ENCODE assay signal across 1 cellular context in the genomic region with DNA sequence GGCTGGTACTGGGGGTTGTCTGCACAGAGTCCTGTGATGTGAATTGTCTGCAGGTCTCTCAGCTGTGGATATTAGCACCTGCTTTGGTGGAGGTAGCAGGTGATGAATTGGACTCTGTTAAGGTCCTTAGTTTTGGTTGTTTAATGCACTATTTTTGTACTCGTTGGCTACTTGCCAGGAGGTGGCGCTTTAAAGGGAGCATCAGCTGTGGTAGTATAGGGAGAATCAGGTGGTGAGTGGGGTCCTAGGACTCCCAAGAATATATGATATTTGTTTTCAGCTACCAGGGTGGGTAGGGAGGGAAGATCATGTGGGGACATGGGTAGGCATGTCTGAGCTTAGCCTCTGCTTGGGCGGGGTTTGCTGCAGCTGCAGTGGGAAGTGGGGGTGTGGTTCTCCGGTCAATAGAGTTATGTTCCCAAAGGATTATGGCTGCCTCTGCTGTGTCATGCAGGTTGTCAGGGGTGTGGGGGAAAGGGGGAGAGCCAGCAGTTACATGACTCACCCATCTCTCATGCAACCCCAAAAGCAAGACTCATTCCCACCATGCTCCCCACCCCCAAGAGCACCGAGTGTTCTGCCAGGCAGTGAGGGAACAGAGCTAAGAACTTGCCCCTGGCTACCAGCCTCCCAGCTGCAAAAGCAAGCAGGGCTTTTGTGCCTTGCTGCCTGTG.
A peak's percentile ranks its signal among the peaks of the same experiment; 100 is the strongest.
TF ChIP-seq lines count a peak whose summit lies in the region.

No MANE protein-coding gene starts in this region.

TF ChIP-seq in K562, 482 proteins besides CTCF, POLR2A, EP300 and RAD21 (continued from another document and continues in another):
- TF ChIP-seq ZBTB9 (CRISPR knock-in tag; IDR thresholded peaks at IDR 0.05): no peak
- TF ChIP-seq, protein P1, sequence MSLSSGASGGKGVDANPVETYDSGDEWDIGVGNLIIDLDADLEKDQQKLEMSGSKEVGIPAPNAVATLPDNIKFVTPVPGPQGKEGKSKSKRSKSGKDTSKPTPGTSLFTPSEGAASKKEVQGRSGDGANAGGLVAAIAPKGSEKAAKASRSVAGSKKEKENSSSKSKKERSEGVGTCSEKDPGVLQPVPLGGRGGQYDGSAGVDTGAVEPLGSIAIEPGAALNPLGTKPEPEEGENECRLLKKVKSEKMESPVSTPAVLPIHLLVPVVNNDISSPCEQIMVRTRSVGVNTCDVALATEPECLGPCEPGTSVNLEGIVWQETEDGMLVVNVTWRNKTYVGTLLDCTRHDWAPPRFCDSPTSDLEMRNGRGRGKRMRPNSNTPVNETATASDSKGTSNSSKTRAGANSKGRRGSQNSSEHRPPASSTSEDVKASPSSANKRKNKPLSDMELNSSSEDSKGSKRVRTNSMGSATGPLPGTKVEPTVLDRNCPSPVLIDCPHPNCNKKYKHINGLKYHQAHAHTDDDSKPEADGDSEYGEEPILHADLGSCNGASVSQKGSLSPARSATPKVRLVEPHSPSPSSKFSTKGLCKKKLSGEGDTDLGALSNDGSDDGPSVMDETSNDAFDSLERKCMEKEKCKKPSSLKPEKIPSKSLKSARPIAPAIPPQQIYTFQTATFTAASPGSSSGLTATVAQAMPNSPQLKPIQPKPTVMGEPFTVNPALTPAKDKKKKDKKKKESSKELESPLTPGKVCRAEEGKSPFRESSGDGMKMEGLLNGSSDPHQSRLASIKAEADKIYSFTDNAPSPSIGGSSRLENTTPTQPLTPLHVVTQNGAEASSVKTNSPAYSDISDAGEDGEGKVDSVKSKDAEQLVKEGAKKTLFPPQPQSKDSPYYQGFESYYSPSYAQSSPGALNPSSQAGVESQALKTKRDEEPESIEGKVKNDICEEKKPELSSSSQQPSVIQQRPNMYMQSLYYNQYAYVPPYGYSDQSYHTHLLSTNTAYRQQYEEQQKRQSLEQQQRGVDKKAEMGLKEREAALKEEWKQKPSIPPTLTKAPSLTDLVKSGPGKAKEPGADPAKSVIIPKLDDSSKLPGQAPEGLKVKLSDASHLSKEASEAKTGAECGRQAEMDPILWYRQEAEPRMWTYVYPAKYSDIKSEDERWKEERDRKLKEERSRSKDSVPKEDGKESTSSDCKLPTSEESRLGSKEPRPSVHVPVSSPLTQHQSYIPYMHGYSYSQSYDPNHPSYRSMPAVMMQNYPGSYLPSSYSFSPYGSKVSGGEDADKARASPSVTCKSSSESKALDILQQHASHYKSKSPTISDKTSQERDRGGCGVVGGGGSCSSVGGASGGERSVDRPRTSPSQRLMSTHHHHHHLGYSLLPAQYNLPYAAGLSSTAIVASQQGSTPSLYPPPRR (CRISPR knock-in tag; IDR thresholded peaks at IDR 0.05; ENCODE audit: borderline replicate concordance): no peak
- TF ChIP-seq SMARCA4 (IDR thresholded peaks at IDR 0.05): 0 out of 2 replicates have a peak, but pooled peaks have one; percentile 31
- no peak for TF ChIP-seq ZBTB1 (CRISPR knock-in tag; IDR thresholded peaks at IDR 0.05; ENCODE audit: borderline replicate concordance, low read depth)
- TF ChIP-seq BRF2 (IDR thresholded peaks at IDR 0.05; ENCODE audit: borderline replicate concordance, insufficient read depth, insufficient read length): no peak
- no peak for TF ChIP-seq FOXP1 (CRISPR knock-in tag; IDR thresholded peaks at IDR 0.05)
- TF ChIP-seq E2F6 (IDR thresholded peaks at IDR 0.05; ENCODE audit: borderline replicate concordance in 1 of 2, extremely low read depth in 1 of 2, insufficient read depth in 1 of 2, insufficient read length in 1 of 2, low read depth in 1 of 2, low read length in 1 of 2, poor library complexity in 1 of 2, severe bottlenecking in 1 of 2): peak in 1 of 2 experiments; percentile 36
- TF ChIP-seq, protein P2, sequence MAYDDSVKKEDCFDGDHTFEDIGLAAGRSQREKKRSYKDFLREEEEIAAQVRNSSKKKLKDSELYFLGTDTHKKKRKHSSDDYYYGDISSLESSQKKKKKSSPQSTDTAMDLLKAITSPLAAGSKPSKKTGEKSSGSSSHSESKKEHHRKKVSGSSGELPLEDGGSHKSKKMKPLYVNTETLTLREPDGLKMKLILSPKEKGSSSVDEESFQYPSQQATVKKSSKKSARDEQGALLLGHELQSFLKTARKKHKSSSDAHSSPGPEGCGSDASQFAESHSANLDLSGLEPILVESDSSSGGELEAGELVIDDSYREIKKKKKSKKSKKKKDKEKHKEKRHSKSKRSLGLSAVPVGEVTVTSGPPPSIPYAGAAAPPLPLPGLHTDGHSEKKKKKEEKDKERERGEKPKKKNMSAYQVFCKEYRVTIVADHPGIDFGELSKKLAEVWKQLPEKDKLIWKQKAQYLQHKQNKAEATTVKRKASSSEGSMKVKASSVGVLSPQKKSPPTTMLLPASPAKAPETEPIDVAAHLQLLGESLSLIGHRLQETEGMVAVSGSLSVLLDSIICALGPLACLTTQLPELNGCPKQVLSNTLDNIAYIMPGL (CRISPR knock-in tag; IDR thresholded peaks at IDR 0.05): no peak
- no peak for TF ChIP-seq CREBBP (IDR thresholded peaks at IDR 0.05; ENCODE audit: low read depth, low read length)
- TF ChIP-seq ZNF146 (CRISPR knock-in tag; IDR thresholded peaks at IDR 0.05; ENCODE audit: unreplicated experiment): no peak
- peak; percentile 58 for TF ChIP-seq ARID1B (IDR thresholded peaks at IDR 0.05)
- TF ChIP-seq, protein P3, sequence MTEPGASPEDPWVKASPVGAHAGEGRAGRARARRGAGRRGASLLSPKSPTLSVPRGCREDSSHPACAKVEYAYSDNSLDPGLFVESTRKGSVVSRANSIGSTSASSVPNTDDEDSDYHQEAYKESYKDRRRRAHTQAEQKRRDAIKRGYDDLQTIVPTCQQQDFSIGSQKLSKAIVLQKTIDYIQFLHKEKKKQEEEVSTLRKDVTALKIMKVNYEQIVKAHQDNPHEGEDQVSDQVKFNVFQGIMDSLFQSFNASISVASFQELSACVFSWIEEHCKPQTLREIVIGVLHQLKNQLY (CRISPR knock-in tag; conservative IDR thresholded peaks at IDR 0.05): no peak
- no peak for TF ChIP-seq USF1 (CRISPR knock-in tag; IDR thresholded peaks at IDR 0.05)
- TF ChIP-seq NFIC (IDR thresholded peaks at IDR 0.05): peak; percentile 96
- TF ChIP-seq ZNF280B (CRISPR knock-in tag; IDR thresholded peaks at IDR 0.05): no peak
- TF ChIP-seq NR3C1 (CRISPR knock-in tag; IDR thresholded peaks at IDR 0.05): no peak
- TF ChIP-seq EP400 (IDR thresholded peaks at IDR 0.05): peak; percentile 37; the same call in 1 of the 2 replicates
- TF ChIP-seq PTRF (tag; IDR thresholded peaks at IDR 0.05): no peak
- TF ChIP-seq MGA (IDR thresholded peaks at IDR 0.05): 0 out of 2 replicates have a peak, but pooled peaks have one; percentile 6
- peak; percentile 78 for TF ChIP-seq FOSL1 (tag; conservative IDR thresholded peaks at IDR 0.05)
